Comparison of ENCODE assay signal across 8 cellular contexts in genomic region chr5:154755361-154756202, GRCh38. TPM values are rescaled to one million over a fixed set of nuclear protein-coding genes. Genes with fewer than 3 reads are reported as not detected.
A peak's percentile ranks its signal among the peaks of the same experiment; 100 is the strongest.
DNase-seq lines count a peak whose midpoint lies in the region; ATAC-seq, FAIRE-seq and TF ChIP-seq lines count a peak whose summit lies in the region.

Gene LARP1, plus strand, starts transcription at chr5:154755377. Its CDS starts 381 bp downstream, at chr5:154755758.

- H3K27me3 Mint-ChIP-seq in T-cell, result no peaks in the 10 kb centered on the region
- no peaks in the 10 kb centered on the region for H3K27me3 Mint-ChIP-seq in memory B cell

- intact Hi-C loops in thyroid gland (cut with DNase I), result loop anchor here (10.0 kb wide), 1 partner anchor 99 kb away; the partner anchor contains the start of genes CNOT8 and FAXDC2

- peaks cover 43 to 46% of the 10 kb centered on the region in 2 donors for H3K4me1 ChIP-seq in thyroid gland

- H3K27ac ChIP-seq in thyroid gland, result peak within 1 kb of the TSS; percentile 98 to 100 (median 100)

- no peak for FAIRE-seq in HTR-8/SVneo (lab: Jason Lieb, UNC)

- POLR2A ChIA-PET in T-cell (lab: Charles Lee), result no interaction called here

- WGBS in thyroid gland, 2 donors, result 0% methylated on average over 2 to 13 of the region's 99 CpGs

- no peaks in the 10 kb centered on the region for H3K9me3 Mint-ChIP-seq in T-cell
- no peaks in the 10 kb centered on the region for H3K9me3 Mint-ChIP-seq in memory B cell

- no peak for TF ChIP-seq CTCF in thyroid gland (IDR thresholded peaks at IDR 0.05)

- no peaks in the 10 kb centered on the region for H3K36me3 Mint-ChIP-seq in T-cell
- H3K36me3 Mint-ChIP-seq in memory B cell, result no peaks in the 10 kb centered on the region

- no peaks in the 10 kb centered on the region for H3K9me3 ChIP-seq in thyroid gland

- TF ChIP-seq POLR2A in thyroid gland (IDR thresholded peaks at IDR 0.05), result peak in 1 of 2 donors; percentile 44

- H3K27ac Mint-ChIP-seq in T-cell, result peak within 1 kb of the TSS; percentile 95 to 96
- H3K27ac Mint-ChIP-seq in memory B cell, result peak within 1 kb of the TSS; percentile 97

- H3K27me3 ChIP-seq in thyroid gland, result no peaks in the 10 kb centered on the region

- H3K36me3 ChIP-seq in thyroid gland, result no peaks in the 10 kb centered on the region

- H3K4me3 ChIP-seq in thyroid gland (replicated peaks in 1 of 3), result peak within 1 kb of the TSS; percentile 69 to 93 (median 75)

- peak; percentile 8 for DNase-seq in stimulated activated CD4-positive, alpha-beta T cell treated with anti-CD3 and anti-CD28 coated beads, Interleukin-1b, Interleukin-23, amount 100 ng/mL, for 48 hours
- DNase-seq in stimulated activated CD4-positive, alpha-beta T cell treated with anti-CD3 and anti-CD28 coated beads, Interleukin-15, amount 100 ng/mL, for 24 hours, result no peak
- DNase-seq in T-cell, result peak in 10 of 34 experiments; percentile 2 to 33 (median 14)
- DNase-seq in ecto neural progenitor cell (ENCODE audit: low spot score), result peak; percentile 74
- DNase-seq in memory B cell (ENCODE audit: low spot score in 2 of 2), result peak; percentile 13 to 44
- DNase-seq in thyroid gland, result peak; percentile 69 to 74
- DNase-seq in HTR-8/SVneo (ENCODE audit: insufficient read length, low spot score), result no peak

- H3K4me3 Mint-ChIP-seq in T-cell, result peak within 1 kb of the TSS; percentile 89 to 98 (median 94)
- H3K4me3 Mint-ChIP-seq in memory B cell, result peak within 1 kb of the TSS; percentile 99

- peaks cover 41 to 57% (median 51%) of the 10 kb centered on the region in 3 donors for H3K4me1 Mint-ChIP-seq in T-cell
- H3K4me1 Mint-ChIP-seq in memory B cell, result peaks cover 45% of the 10 kb centered on the region

- ATAC-seq in HG03095 (IDR thresholded peaks at IDR 0.05; ENCODE audit: unreplicated experiment) (peak; percentile 2), T-cell (replicated peaks in 1 of 4) (peak in 3 of 4 experiments; percentile 11 to 13 (median 12)), memory B cell (ENCODE audit: low read depth) (peak; percentile 0)

- CTCF ChIA-PET in T-cell (lab: Charles Lee), result no interaction called here

RNA-seq across cellular contexts. Expression of gene LARP1, which starts in this region (rescaled TPM):
- total RNA-seq in T-cell (100 to 1,000 TPM; 137 to 201 (median 182) TPM), thyroid gland (100 to 1,000 TPM; 109 to 192 (median 133) TPM)

Comparison
In these comparisons a context has a peak if more than half of its experiments do, and no peak if none do; other contexts are left out.
1. DNase-seq: peak in stimulated activated CD4-positive, alpha-beta T cell treated with anti-CD3 and anti-CD28 coated beads, Interleukin-1b, Interleukin-23, amount 100 ng/mL, for 48 hours (single experiment), ecto neural progenitor cell (single experiment), memory B cell (2 of 2) and thyroid gland (2 of 2); none in stimulated activated CD4-positive, alpha-beta T cell treated with anti-CD3 and anti-CD28 coated beads, Interleukin-15, amount 100 ng/mL, for 24 hours (single experiment) and HTR-8/SVneo (single experiment).
2. Peak in every context shown above with its lines, with median percentiles within 50 percentile points of each other: ATAC-seq.